ENCODE assay signal across 8 cellular contexts in the genomic region with DNA sequence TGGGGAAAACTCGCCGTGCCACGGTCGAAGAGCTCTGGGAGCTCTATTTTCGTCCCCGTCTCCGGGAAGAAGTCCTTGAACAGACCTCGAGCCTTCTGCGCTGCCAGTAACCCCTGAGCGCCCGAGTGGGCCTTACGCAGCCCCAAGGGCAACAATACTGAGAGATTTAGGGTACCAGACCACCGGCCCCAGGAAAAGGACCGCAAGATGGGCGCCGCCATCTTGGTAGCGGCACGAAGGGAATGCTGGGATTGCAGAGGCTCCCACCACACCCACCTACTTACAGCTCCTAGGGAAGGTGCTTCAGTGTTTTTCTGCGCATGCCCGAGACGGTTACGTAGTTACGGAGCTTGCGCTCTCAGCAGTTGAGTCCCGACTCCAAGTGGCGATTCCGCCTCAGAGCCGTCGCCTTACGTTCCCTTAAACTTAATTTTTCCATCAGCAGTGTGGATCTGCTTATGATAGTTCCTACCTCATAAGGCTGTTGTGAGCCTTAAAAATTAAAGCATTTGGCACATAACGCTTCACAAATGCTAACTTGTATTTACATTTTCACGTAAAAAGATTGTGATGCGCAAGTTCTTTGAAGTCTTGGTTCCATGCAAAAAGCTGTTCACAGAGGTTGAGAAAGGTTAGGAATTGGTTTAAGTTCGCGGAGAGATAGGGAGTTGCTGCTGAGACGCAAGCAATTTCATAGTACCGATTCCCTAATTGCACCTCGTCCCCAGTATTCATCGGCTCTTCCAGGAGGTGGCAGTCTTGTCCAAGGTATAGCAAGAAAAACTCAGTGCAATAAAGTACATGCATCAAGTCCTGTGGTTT. TPM values are rescaled to one million over a fixed set of nuclear protein-coding genes. Genes with fewer than 3 reads are reported as not detected.
DNase-seq lines count a peak whose midpoint lies in the region; ATAC-seq and TF ChIP-seq lines count a peak whose summit lies in the region.

TSS of gene YARS2 (minus strand) at position 244 of the 822 bp plus-strand sequence. CDS start at position 221, 23 bp downstream.

- H3K4me3 Mint-ChIP-seq in H9: peak within 1 kb of the TSS; percentile 91 to 94

- peaks cover 16 to 33% (median 28%) of the 10 kb centered on the region in 3 experiments; a peak in 6 of 7 replicates for H3K36me3 Mint-ChIP-seq in H9 (ENCODE audit: insufficient read depth in 1 of 3, low read depth in 3 of 3)

- H3K9me3 ChIP-seq in H9 (ENCODE audit: control insufficient read depth, low read depth, low read length): no peaks in the 10 kb centered on the region
- no peaks in the 10 kb centered on the region for H3K9me3 ChIP-seq in MG63
- H3K9me3 ChIP-seq in neuron (ENCODE audit: low read length): no peaks in the 10 kb centered on the region

- H2BK15ac ChIP-seq in H9 (ENCODE audit: low read depth, low read length): no peak within 1 kb of the TSS

- DNase-seq in G401 (ENCODE audit: low spot score): peak; percentile 98
- DNase-seq in H9: peak; percentile 97
- DNase-seq in MG63: peak; percentile 96
- DNase-seq in SIG-M5 (lab: John Stamatoyannopoulos, UW): peak; percentile 89
- DNase-seq in activated gamma-delta T cell treated with Interleukin-2 at 50 U/mL for 16 hours: peak; percentile 83
- DNase-seq in foreskin keratinocyte: peak; percentile 84 to 94

- peak within 1 kb of the TSS; percentile 90 for H4K5ac ChIP-seq in H9 (ENCODE audit: insufficient read length, low read depth, low read length)

- WGBS in H9 (ENCODE audit: extremely low coverage, insufficient read length, low lambda C conversion rate): no CpG with 5 or more reads among the region's 39 CpGs

- H4K91ac ChIP-seq in H9 (ENCODE audit: insufficient read length, low read depth, low read length): no peak within 1 kb of the TSS

- no peaks in the 10 kb centered on the region for H4K20me1 ChIP-seq in H9 (ENCODE audit: control insufficient read depth, insufficient read depth, insufficient read length)

- peaks cover 9% of the 10 kb centered on the region for H3K23me2 ChIP-seq in H9 (ENCODE audit: insufficient read length, low read depth, low read length, poor library complexity, severe bottlenecking)

- H3K4me3 ChIP-seq in MG63 (peak within 1 kb of the TSS; percentile 94), neuron (ENCODE audit: low read length) (peak within 1 kb of the TSS; percentile 77)

- no peak within 1 kb of the TSS for H3K23ac ChIP-seq in H9 (ENCODE audit: insufficient read length, low read depth, low read length)

- peak within 1 kb of the TSS; percentile 55 for H2BK5ac ChIP-seq in H9 (ENCODE audit: insufficient read length, low read length)

- peak within 1 kb of the TSS; percentile 86 for H2AFZ ChIP-seq in H9 (ENCODE audit: low read length)
- H2AFZ ChIP-seq in neuron (ENCODE audit: low read depth, low read length): peak within 1 kb of the TSS; percentile 95

- H3K14ac ChIP-seq in H9 (ENCODE audit: insufficient read depth, low read length): peak within 1 kb of the TSS; percentile 92

- H3K27ac ChIP-seq in H9 (ENCODE audit: insufficient read length, low read depth, low read length) (peak within 1 kb of the TSS; percentile 50), foreskin keratinocyte (peak within 1 kb of the TSS; percentile 72)

- peak within 1 kb of the TSS; percentile 87 for H4K8ac ChIP-seq in H9 (replicated peaks; ENCODE audit: insufficient read length, low read depth, low read length)

- H3T11ph ChIP-seq in H9 (ENCODE audit: low read length): peak within 1 kb of the TSS; percentile 3

- peaks cover 2% of the 10 kb centered on the region; the same call in 1 of the 2 replicates for H3K27me3 Mint-ChIP-seq in H9 (ENCODE audit: low read depth)

- no peak within 1 kb of the TSS for H2BK12ac ChIP-seq in H9 (ENCODE audit: insufficient read length, low read depth, low read length)

- H3K4me2 ChIP-seq in H9 (ENCODE audit: insufficient read depth, insufficient read length, low read length): peak within 1 kb of the TSS; percentile 90

- no peaks in the 10 kb centered on the region for H3K27me3 ChIP-seq in H9 (ENCODE audit: insufficient read depth, low read length)
- H3K27me3 ChIP-seq in MG63: no peaks in the 10 kb centered on the region
- H3K27me3 ChIP-seq in foreskin keratinocyte: no peaks in the 10 kb centered on the region
- H3K27me3 ChIP-seq in neuron (ENCODE audit: insufficient read depth, low read length): peaks cover 4% of the 10 kb centered on the region

- no peak within 1 kb of the TSS for H3K56ac ChIP-seq in H9 (ENCODE audit: insufficient read length, low read depth, low read length)

- H3K36me3 ChIP-seq in MG63 (peaks cover 32% of the 10 kb centered on the region), neuron (ENCODE audit: insufficient read depth, low read length) (peaks cover 20% of the 10 kb centered on the region)

- peak within 1 kb of the TSS; percentile 30 for H2BK120ac ChIP-seq in H9 (ENCODE audit: low read depth, low read length, poor library complexity, severe bottlenecking)

- peak; percentile 82 for ATAC-seq in foreskin keratinocyte

- H3K9ac ChIP-seq in H9 (ENCODE audit: extremely low read depth, insufficient read length, low read length): peak within 1 kb of the TSS; percentile 91

- H3K4me1 Mint-ChIP-seq in H9: peaks cover 16% of the 10 kb centered on the region in 2 experiments

- H3K79me1 ChIP-seq in H9 (ENCODE audit: insufficient read depth, low read depth, low read length, poor library complexity, severe bottlenecking): no peaks in the 10 kb centered on the region

- TF ChIP-seq CTCF in H9 (conservative IDR thresholded peaks at IDR 0.05) (peak; percentile 94), foreskin keratinocyte (conservative IDR thresholded peaks at IDR 0.05) (peak; percentile 96), subcutaneous adipose tissue (IDR thresholded peaks at IDR 0.05; ENCODE audit: low read depth) (no peak)

- peak within 1 kb of the TSS; percentile 97 to 99 (median 99) for H3K27ac Mint-ChIP-seq in H9

- H3K79me2 ChIP-seq in H9 (ENCODE audit: insufficient read depth, low read length): no peaks in the 10 kb centered on the region

- H3K4me1 ChIP-seq in H9 (ENCODE audit: insufficient read depth, low read length): peaks cover 2% of the 10 kb centered on the region; the same call in 1 of the 2 replicates
- peaks cover 16% of the 10 kb centered on the region for H3K4me1 ChIP-seq in foreskin keratinocyte
- H3K4me1 ChIP-seq in neuron (ENCODE audit: insufficient read depth, low read length): peaks cover 26% of the 10 kb centered on the region

- H3K4ac ChIP-seq in H9 (ENCODE audit: low read depth, low read length): peak within 1 kb of the TSS; percentile 55; the same call in 1 of the 2 replicates

- no peak within 1 kb of the TSS for H2AK5ac ChIP-seq in H9 (ENCODE audit: insufficient read length, low read length)

- peak within 1 kb of the TSS; percentile 81 for H3K18ac ChIP-seq in H9 (ENCODE audit: insufficient read length, low read depth, low read length)

- no peaks in the 10 kb centered on the region for H3K9me3 Mint-ChIP-seq in H9

- in situ Hi-C loops in G401 (cut with HindIII; ENCODE audit: low sequenced_read_pairs): no loop called here

- no peak within 1 kb of the TSS for H2BK20ac ChIP-seq in H9 (ENCODE audit: low read depth, low read length, poor library complexity, severe bottlenecking)

RNA-seq across cellular contexts. Expression of gene YARS2, which starts in this region (rescaled TPM):
- total RNA-seq in G401 (2014; rRNA removed; shearing (Covaris generic)): 66.4 and 78.7 TPM in 2 replicates
- total RNA-seq in H9 (2021) (41.4 and 44.5 TPM in 2 replicates), foreskin keratinocyte (53.9 and 57.7 TPM in 2 replicates), subcutaneous adipose tissue (10 to 100 TPM; 18.7 to 26.8 (median 22.0) TPM)
- 44.1 and 80.0 TPM in 2 replicates for total RNA-seq in MG63 (2014; rRNA removed; shearing (Covaris generic); ENCODE audit: low replicate concordance)
- 63.6 and 73.9 TPM in 2 replicates for polyA plus RNA-seq in foreskin keratinocyte

Comparison
In these comparisons a context has a peak if more than half of its experiments do, and no peak if none do; other contexts are left out.
1. Peak in every context shown above with its lines: DNase-seq, ATAC-seq, H3K4me3 ChIP-seq and H3K27ac ChIP-seq.